28 cellular contexts compared by ENCODE assay signal in the genomic region with DNA sequence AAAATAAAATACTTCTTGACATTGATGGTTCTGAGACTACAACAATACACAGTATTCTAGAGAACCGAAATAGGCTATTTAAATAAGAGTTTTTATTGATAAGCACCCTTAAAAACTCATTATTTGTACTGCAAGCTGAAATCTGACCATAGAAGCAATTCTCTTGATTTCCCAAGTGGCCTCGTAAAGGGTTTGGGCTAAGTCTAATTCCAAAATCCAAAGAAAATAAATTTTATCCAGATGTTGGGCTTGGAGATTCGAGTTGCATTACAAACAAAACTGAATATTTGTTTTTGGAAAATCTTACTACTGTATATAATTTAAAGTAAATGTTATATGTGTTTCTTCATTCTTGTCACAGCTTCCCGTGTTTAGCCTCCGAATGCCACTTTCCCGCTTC. TPM values are rescaled to one million over a fixed set of nuclear protein-coding genes. Genes with fewer than 3 reads are reported as not detected.
DNase-seq lines count a peak whose midpoint lies in the region; ATAC-seq and TF ChIP-seq lines count a peak whose summit lies in the region.
"Had no signal": no experiment of that assay in that cellular context is flagged by ENCODE, and none has a peak within 500 bp of the region (broad histone marks: within the 10 kb centered on the region; RNA-seq: fewer than 3 reads in every experiment).

No MANE protein-coding gene starts in this region.

- H3K27me3 ChIP-seq in breast epithelium (no peaks in the 10 kb centered on the region), mammary epithelial cell (ENCODE audit: insufficient read depth, low read length) (no peaks in the 10 kb centered on the region), right lobe of liver (no peaks in the 10 kb centered on the region)
- H3K27me3 ChIP-seq: cardiac muscle cell, spleen had no signal

- ATAC-seq in GM21786 (IDR thresholded peaks at IDR 0.05; ENCODE audit: unreplicated experiment) (no peak), right lobe of liver (no peak)
- ATAC-seq: stimulated activated naive B cell treated with anti-CD40 and anti-IgM and Interleukin-4, amounts not matched to agents 10 μg/mL and 1 μg/mL and 100 μg/mL, for 72 hours had no signal

- H3K4me1 ChIP-seq in breast epithelium: no peaks in the 10 kb centered on the region
- peaks cover 12% of the 10 kb centered on the region for H3K4me1 ChIP-seq in mammary epithelial cell (ENCODE audit: insufficient read depth, low read length)
- H3K4me1 ChIP-seq in right lobe of liver: no peaks in the 10 kb centered on the region
- H3K4me1 ChIP-seq: spleen had no signal

- H3K27ac ChIP-seq in breast epithelium (peak overlapping the region; percentile 12 to 13), mammary epithelial cell (ENCODE audit: insufficient read depth, low read depth, low read length) (no peak overlapping the region), right lobe of liver (no peak overlapping the region)
- H3K27ac ChIP-seq: 22Rv1, cardiac muscle cell, spleen, thoracic aorta had no signal

- H3K36me3 ChIP-seq in breast epithelium (no peaks in the 10 kb centered on the region), mammary epithelial cell (ENCODE audit: insufficient read depth, low read length) (no peaks in the 10 kb centered on the region), right lobe of liver (no peaks in the 10 kb centered on the region)
- H3K36me3 ChIP-seq: cardiac muscle cell, spleen, thoracic aorta had no signal

- TF ChIP-seq CTCF in breast epithelium (IDR thresholded peaks at IDR 0.05) (no peak), mammary epithelial cell (conservative IDR thresholded peaks at IDR 0.05 in 1 of 2, IDR thresholded peaks at IDR 0.05 in 1 of 2; ENCODE audit: extremely low read depth in 1 of 2, insufficient read depth in 1 of 2, low read depth in 1 of 2, low read length in 2 of 2) (no peak), chondrocyte (IDR thresholded peaks at IDR 0.05) (no peak), nephron (IDR thresholded peaks at IDR 0.05; ENCODE audit: unreplicated experiment in 3 of 3) (no peak), right lobe of liver (IDR thresholded peaks at IDR 0.05) (no peak)

- H3K79me2 ChIP-seq in mammary epithelial cell (ENCODE audit: insufficient read depth, low read length): no peaks in the 10 kb centered on the region

- peak overlapping the region; percentile 93 for H3K27ac Mint-ChIP-seq in chondrocyte (ENCODE audit: unreplicated experiment)
- peak overlapping the region in 2 of 3 experiments; percentile 65 to 91 for H3K27ac Mint-ChIP-seq in nephron
- H3K27ac Mint-ChIP-seq: activated T-cell treated with anti-CD3 and anti-CD28 coated beads, Interleukin-2, amount 50 U/mL, for 24 hours; CD4-positive, alpha-beta T cell; dendritic cell treated with granulocyte-macrophage colony-stimulating factor and Interleukin-4, amounts not matched to agents 40 ng/mL and 50 ng/mL, for 4 days; stimulated activated naive B cell treated with anti-CD40 and anti-IgM and Interleukin-4, amounts not matched to agents 10 μg/mL and 1 μg/mL and 100 μg/mL, for 72 hours had no signal

- BruUV-seq in mammary epithelial cell (replicated peaks; lab: Mats Ljungman, UMichigan): no TSS peak

- no peak overlapping the region for H2AFZ ChIP-seq in mammary epithelial cell (ENCODE audit: low read depth, low read length)

- CTCF ChIA-PET in mammary epithelial cell (lab: Charles Lee; ENCODE audit: low non-redundant PET): no interaction called here

- H3K4me3 Mint-ChIP-seq in chondrocyte (ENCODE audit: unreplicated experiment): no peak overlapping the region
- no peak overlapping the region for H3K4me3 Mint-ChIP-seq in nephron
- H3K4me3 Mint-ChIP-seq: activated T-cell treated with anti-CD3 and anti-CD28 coated beads, Interleukin-2, amount 50 U/mL, for 24 hours; CD4-positive, alpha-beta T cell; dendritic cell treated with granulocyte-macrophage colony-stimulating factor and Interleukin-4, amounts not matched to agents 40 ng/mL and 50 ng/mL, for 4 days; stimulated activated naive B cell treated with anti-CD40 and anti-IgM and Interleukin-4, amounts not matched to agents 10 μg/mL and 1 μg/mL and 100 μg/mL, for 72 hours had no signal

- H3K9me3 ChIP-seq in breast epithelium: no peaks in the 10 kb centered on the region
- no peaks in the 10 kb centered on the region for H3K9me3 ChIP-seq in mammary epithelial cell (replicated peaks; ENCODE audit: insufficient read depth, low read length)
- H3K9me3 ChIP-seq in right lobe of liver: no peaks in the 10 kb centered on the region
- H3K9me3 ChIP-seq: spleen, thoracic aorta had no signal

- no peaks in the 10 kb centered on the region for H4K20me1 ChIP-seq in mammary epithelial cell (ENCODE audit: insufficient read depth, low read length)

- H3K27me3 Mint-ChIP-seq in chondrocyte (ENCODE audit: low read depth) (no peaks in the 10 kb centered on the region), nephron (ENCODE audit: low read depth) (no peaks in the 10 kb centered on the region)
- H3K27me3 Mint-ChIP-seq: activated T-cell treated with anti-CD3 and anti-CD28 coated beads, Interleukin-2, amount 50 U/mL, for 24 hours; CD4-positive, alpha-beta T cell; dendritic cell treated with granulocyte-macrophage colony-stimulating factor and Interleukin-4, amounts not matched to agents 40 ng/mL and 50 ng/mL, for 4 days; stimulated activated naive B cell treated with anti-CD40 and anti-IgM and Interleukin-4, amounts not matched to agents 10 μg/mL and 1 μg/mL and 100 μg/mL, for 72 hours had no signal

- dilution Hi-C loops in mammary epithelial cell (cut with HindIII; ENCODE audit: low sequenced_read_pairs): no loop called here

- DNase-seq in breast epithelium (ENCODE audit: low spot score in 2 of 2) (no peak), mammary epithelial cell (no peak), chondrocyte (ENCODE audit: low spot score) (no peak), anterior cingulate cortex (lab: John Stamatoyannopoulos, UW) (no peak), HuH-7.5 (ENCODE audit: low spot score) (no peak), right lobe of liver (no peak)
- DNase-seq: activated CD4-positive, alpha-beta T cell treated with anti-CD3 and anti-CD28 coated beads for 48 hours; activated naive CD4-positive, alpha-beta T cell; activated T-cell treated with anti-CD3 and anti-CD28 coated beads, Interleukin-2, amount 50 U/mL, for 24 hours; CD4-positive, alpha-beta T cell; DMS 273 treated with DMSO at 0.1 percent for 48 hours; GDM1; NK-92 treated with Interleukin-12 subunit alpha and Interleukin-12 subunit beta, amount 100 ng/mL, for 24 hours; spleen; stimulated activated CD4-positive, alpha-beta T cell treated with anti-CD3 and anti-CD28 coated beads, Interleukin-2, amount 100 ng/mL, for 48 hours; stimulated activated naive B cell treated with anti-CD40 and anti-IgM and Interleukin-4, amounts not matched to agents 10 μg/mL and 1 μg/mL and 100 μg/mL, for 72 hours; T-helper 2 cell had no signal

- WGBS in mammary epithelial cell (ENCODE audit: low coverage, missing lambda C conversion rate): 97% methylated on average over 6 of the region's 6 CpGs
- 65% methylated on average over 6 of the region's 6 CpGs for WGBS in right lobe of liver (ENCODE audit: insufficient coverage, low coverage, low lambda C conversion rate, missing lambda C conversion rate)

- H3K4me3 ChIP-seq in breast epithelium: no peak overlapping the region
- H3K4me3 ChIP-seq in mammary epithelial cell (replicated peaks in 1 of 3; ENCODE audit: insufficient read depth in 1 of 3, low read depth in 2 of 3, low read length in 3 of 3): no peak overlapping the region
- no peak overlapping the region for H3K4me3 ChIP-seq in right lobe of liver
- H3K4me3 ChIP-seq: cardiac muscle cell, spleen, thoracic aorta had no signal

- H3K36me3 Mint-ChIP-seq in chondrocyte (ENCODE audit: low read depth) (no peaks in the 10 kb centered on the region), nephron (ENCODE audit: low read depth) (no peaks in the 10 kb centered on the region)
- H3K36me3 Mint-ChIP-seq: stimulated activated naive B cell treated with anti-CD40 and anti-IgM and Interleukin-4, amounts not matched to agents 10 μg/mL and 1 μg/mL and 100 μg/mL, for 72 hours had no signal

- H3K9me3 Mint-ChIP-seq in chondrocyte (ENCODE audit: low read depth): peaks cover 2% of the 10 kb centered on the region
- peaks cover 11% of the 10 kb centered on the region for H3K9me3 Mint-ChIP-seq in nephron
- H3K9me3 Mint-ChIP-seq: dendritic cell treated with granulocyte-macrophage colony-stimulating factor and Interleukin-4, amounts not matched to agents 40 ng/mL and 50 ng/mL, for 4 days; stimulated activated naive B cell treated with anti-CD40 and anti-IgM and Interleukin-4, amounts not matched to agents 10 μg/mL and 1 μg/mL and 100 μg/mL, for 72 hours had no signal

- H3K9ac ChIP-seq in mammary epithelial cell (ENCODE audit: insufficient read depth, low read length): no peak overlapping the region

- H3K4me2 ChIP-seq in mammary epithelial cell (ENCODE audit: insufficient read depth, low read depth, low read length): no peak overlapping the region

- TF ChIP-seq POLR2A in breast epithelium (IDR thresholded peaks at IDR 0.05) (no peak), right lobe of liver (IDR thresholded peaks at IDR 0.05) (no peak)

- in situ Hi-C loops in mammary epithelial cell (cut with MboI; ENCODE audit: low sequenced_read_pairs in 2 of 2): no loop called here

- intact Hi-C loops in breast epithelium (cut with DNase I; ENCODE audit: low total_unique reads) (no loop called here), mammary epithelial cell (cut with micrococcal nuclease) (no loop called here), right lobe of liver (cut with DNase I) (no loop called here)

- H3K4me1 Mint-ChIP-seq in chondrocyte (ENCODE audit: low read depth) (peaks cover 56% of the 10 kb centered on the region), nephron (peaks cover 40% of the 10 kb centered on the region)
- H3K4me1 Mint-ChIP-seq: stimulated activated naive B cell treated with anti-CD40 and anti-IgM and Interleukin-4, amounts not matched to agents 10 μg/mL and 1 μg/mL and 100 μg/mL, for 72 hours had no signal

RNA-seq across cellular contexts. Expression of gene PRL, which starts 47.2 kb away (rescaled TPM):
- under 1 TPM in 1 of 3 donors, not detected in 2; 0.29 TPM for total RNA-seq in breast epithelium
- not detected for total RNA-seq in mammary epithelial cell
- not detected for polyA plus RNA-seq in mammary epithelial cell
- not detected for polyA minus RNA-seq in mammary epithelial cell
- not detected in 3 replicates for total RNA-seq in chondrocyte
- not detected for total RNA-seq in right lobe of liver
- total RNA-seq: activated CD8-positive, alpha-beta memory T cell treated with anti-CD3 and anti-CD28 coated beads for 36 hours; cardiac muscle cell; CD4-positive, alpha-beta T cell; H4; HT1080; lung microvascular endothelial cell; renal cortical epithelial cell; thoracic aorta had no signal
- polyA plus RNA-seq: cardiac muscle cell had no signal

Comparison
In these comparisons a context has a peak if more than half of its experiments do, and no peak if none do; other contexts are left out.
1. H3K27ac ChIP-seq: peak in breast epithelium (2 of 2); none in mammary epithelial cell (single experiment) and right lobe of liver (0 of 3).